Comparison of ENCODE assay signal across 16 cellular contexts in genomic region chr9:76962732-76963131, GRCh38. TPM values are rescaled to one million over a fixed set of nuclear protein-coding genes. Genes with fewer than 3 reads are reported as not detected.
DNase-seq lines count a peak whose midpoint lies in the region; TF ChIP-seq lines count a peak whose summit lies in the region.
"Had no signal": no experiment of that assay in that cellular context is flagged by ENCODE, and none has a peak within 500 bp of the region (broad histone marks: within the 10 kb centered on the region; RNA-seq: fewer than 3 reads in every experiment).

No MANE protein-coding gene starts in this region.

- no peak overlapping the region for H3K18ac ChIP-seq in mesenchymal stem cell (ENCODE audit: low read depth in 1 of 2, low read length in 2 of 2)

- H3K4me1 Mint-ChIP-seq in endodermal cell: no peaks in the 10 kb centered on the region
- H3K4me1 Mint-ChIP-seq: CD4-positive, CD25-positive, alpha-beta regulatory T cell had no signal

- WGBS in endodermal cell (ENCODE audit: insufficient coverage in 1 of 2, insufficient read length in 1 of 2), 2 experiments: 100% methylated on average over 1 of the region's 1 CpG; no CpG with 5 or more reads in 1 of the 2 experiments
- no CpG with 5 or more reads among the region's 1 CpG for WGBS in mesenchymal stem cell

- H2AFZ ChIP-seq in mesenchymal stem cell (ENCODE audit: low read depth, low read length): no peak overlapping the region

- no peaks in the 10 kb centered on the region for H3K27me3 ChIP-seq in H7 (ENCODE audit: control insufficient read depth, insufficient read depth, low read length)
- H3K27me3 ChIP-seq in endodermal cell (ENCODE audit: control insufficient read depth, insufficient read depth, low read length, poor library complexity, severe bottlenecking): no peaks in the 10 kb centered on the region
- H3K27me3 ChIP-seq in mesenchymal stem cell (ENCODE audit: control insufficient read depth in 1 of 2, insufficient read depth in 1 of 2, low read length in 2 of 2): peaks cover 0 to 1% of the 10 kb centered on the region in 2 experiments
- H3K27me3 ChIP-seq: BLaER1 treated with 17β-estradiol and CSF1 and Interleukin-3, amounts not matched to agents 10 nM and 100 nM had no signal

- no peaks in the 10 kb centered on the region for H3K9me3 Mint-ChIP-seq in endodermal cell

- no peak overlapping the region for H3K4me3 ChIP-seq in H7 (ENCODE audit: insufficient read depth, low read depth, low read length)
- no peak overlapping the region for H3K4me3 ChIP-seq in endodermal cell (ENCODE audit: low read length)
- H3K4me3 ChIP-seq in mesenchymal stem cell (ENCODE audit: insufficient read depth in 1 of 2, low read depth in 1 of 2, low read length in 2 of 2): no peak overlapping the region
- H3K4me3 ChIP-seq: BLaER1 treated with 17β-estradiol and CSF1 and Interleukin-3, amounts not matched to agents 10 nM and 100 nM had no signal

- no peak overlapping the region for H3K27ac Mint-ChIP-seq in endodermal cell
- H3K27ac Mint-ChIP-seq: CD4-positive, CD25-positive, alpha-beta regulatory T cell had no signal

- H3K9ac ChIP-seq in endodermal cell (ENCODE audit: extremely low read depth, low read length, poor library complexity, severe bottlenecking): no peak overlapping the region
- no peak overlapping the region for H3K9ac ChIP-seq in mesenchymal stem cell (ENCODE audit: low read length)
- H3K9ac ChIP-seq: BLaER1 treated with 17β-estradiol and CSF1 and Interleukin-3, amounts not matched to agents 10 nM and 100 nM had no signal

- H2BK120ac ChIP-seq in mesenchymal stem cell (ENCODE audit: low read depth, low read length): no peak overlapping the region

- no peaks in the 10 kb centered on the region for H3K27me3 Mint-ChIP-seq in endodermal cell (ENCODE audit: insufficient read depth)
- H3K27me3 Mint-ChIP-seq: CD4-positive, CD25-positive, alpha-beta regulatory T cell had no signal

- no peak overlapping the region for H3K23ac ChIP-seq in mesenchymal stem cell (ENCODE audit: low read length in 2 of 2)

- H3K36me3 ChIP-seq in H7 (replicated peaks; ENCODE audit: control insufficient read depth, insufficient read depth, low read length) (no peaks in the 10 kb centered on the region), endodermal cell (ENCODE audit: control insufficient read depth, insufficient read depth, low read length) (no peaks in the 10 kb centered on the region), mesenchymal stem cell (ENCODE audit: control insufficient read depth in 1 of 2, insufficient read depth in 2 of 2, low read depth in 1 of 2, low read length in 2 of 2) (no peaks in the 10 kb centered on the region)
- H3K36me3 ChIP-seq: BLaER1 treated with 17β-estradiol and CSF1 and Interleukin-3, amounts not matched to agents 10 nM and 100 nM had no signal

- no peaks in the 10 kb centered on the region for H3K9me3 ChIP-seq in endodermal cell (ENCODE audit: control insufficient read depth, low read length)
- no peaks in the 10 kb centered on the region for H3K9me3 ChIP-seq in mesenchymal stem cell (ENCODE audit: control insufficient read depth, low read length)
- H3K9me3 ChIP-seq: BLaER1 treated with 17β-estradiol and CSF1 and Interleukin-3, amounts not matched to agents 10 nM and 100 nM had no signal

- H3K4me1 ChIP-seq in endodermal cell (ENCODE audit: control insufficient read depth, insufficient read depth, low read length) (no peaks in the 10 kb centered on the region), mesenchymal stem cell (ENCODE audit: control insufficient read depth, insufficient read depth, low read depth, low read length) (peaks cover 5% of the 10 kb centered on the region)

- H3K4ac ChIP-seq in mesenchymal stem cell (ENCODE audit: low read depth in 1 of 2, low read length in 2 of 2): no peak overlapping the region

- no peak overlapping the region for H3K4me2 ChIP-seq in mesenchymal stem cell (ENCODE audit: low read length, poor library complexity, severe bottlenecking)

- no peak overlapping the region for H4K8ac ChIP-seq in mesenchymal stem cell (ENCODE audit: low read length)

- H3K36me3 Mint-ChIP-seq in endodermal cell (ENCODE audit: low read depth): no peaks in the 10 kb centered on the region
- H3K36me3 Mint-ChIP-seq: CD4-positive, CD25-positive, alpha-beta regulatory T cell had no signal

- H3K27ac ChIP-seq in endodermal cell (ENCODE audit: low read depth, low read length) (no peak overlapping the region), mesenchymal stem cell (ENCODE audit: low read length, poor library complexity, severe bottlenecking) (peak overlapping the region; percentile 9)
- H3K27ac ChIP-seq: BLaER1 treated with 17β-estradiol and CSF1 and Interleukin-3, amounts not matched to agents 10 nM and 100 nM had no signal

- DNase-seq in NCI-H510A treated with DMSO at 0.1 percent for 48 hours (lab: John Stamatoyannopoulos, UW) (peak; percentile 45), NCI-H510A (lab: John Stamatoyannopoulos, UW) (no peak), H7 (peak; percentile 35), endodermal cell (peak; percentile 47), mesenchymal stem cell (no peak), NCI-H2196 (lab: John Stamatoyannopoulos, UW; ENCODE audit: unreplicated experiment) (no peak), NCI-H146 (lab: John Stamatoyannopoulos, UW) (no peak)
- no peak for DNase-seq in activated naive CD4-positive, alpha-beta T cell (lab: John Stamatoyannopoulos, UW)
- DNase-seq: ACHN; CD4-positive, CD25-positive, alpha-beta regulatory T cell; DMS53; GDM1; IMR-90 had no signal

- no peak overlapping the region for H2BK15ac ChIP-seq in mesenchymal stem cell (ENCODE audit: low read depth, poor library complexity, severe bottlenecking)

- TF ChIP-seq CTCF in endodermal cell (conservative IDR thresholded peaks at IDR 0.05): no peak

- no peak overlapping the region for H3K4me3 Mint-ChIP-seq in endodermal cell
- H3K4me3 Mint-ChIP-seq: CD4-positive, CD25-positive, alpha-beta regulatory T cell had no signal

- no peaks in the 10 kb centered on the region for H3K79me1 ChIP-seq in mesenchymal stem cell (replicated peaks; ENCODE audit: low read length, poor library complexity, severe bottlenecking)

- no peak overlapping the region for H4K91ac ChIP-seq in mesenchymal stem cell (ENCODE audit: low read length)

- H2BK12ac ChIP-seq in mesenchymal stem cell (ENCODE audit: low read length in 2 of 2): no peak overlapping the region

- H3K14ac ChIP-seq in mesenchymal stem cell (ENCODE audit: low read length in 2 of 2): no peak overlapping the region

- H2AK5ac ChIP-seq in mesenchymal stem cell (ENCODE audit: low read length, severe bottlenecking): no peak overlapping the region

- H2BK5ac ChIP-seq in mesenchymal stem cell (ENCODE audit: low read depth, low read length, poor library complexity, severe bottlenecking): no peak overlapping the region

RNA-seq across cellular contexts. Expression of gene FOXB2, which starts 56.7 kb away (rescaled TPM):
- 0.90 TPM in 1 of 2 replicates, not detected in the other for total RNA-seq in H7 (2014; rRNA removed; shearing (Covaris generic))
- not detected for total RNA-seq in endodermal cell
- not detected for polyA plus RNA-seq in endodermal cell (2013, experiment 1 of 2)
- not detected for polyA plus RNA-seq in endodermal cell (2013, experiment 2 of 2)
- polyA plus RNA-seq in mesenchymal stem cell (2013, experiment 1 of 2): not detected
- not detected for polyA plus RNA-seq in mesenchymal stem cell (2013, experiment 2 of 2)
- total RNA-seq: A172; CD4-positive, CD25-positive, alpha-beta regulatory T cell; HT-29; IMR-90 had no signal
- polyA plus RNA-seq: CD4-positive, CD25-positive, alpha-beta regulatory T cell; IMR-90 had no signal

RNA-seq across cellular contexts. Expression of gene PRUNE2, which starts 56.8 kb away (rescaled TPM):
- 1.7 and 3.3 TPM in 2 replicates for total RNA-seq in H7 (2014; rRNA removed; shearing (Covaris generic))
- total RNA-seq in endodermal cell: 1 to 10 TPM; 4.1 to 6.8 TPM
- polyA plus RNA-seq in endodermal cell (2013, experiment 1 of 2): 9.0 TPM
- 6.9 TPM for polyA plus RNA-seq in endodermal cell (2013, experiment 2 of 2)
- 0.72 TPM for polyA plus RNA-seq in mesenchymal stem cell (2013, experiment 1 of 2)
- 0.73 TPM for polyA plus RNA-seq in mesenchymal stem cell (2013, experiment 2 of 2)
- total RNA-seq: CD4-positive, CD25-positive, alpha-beta regulatory T cell; HT-29 had no signal

Comparison
In these comparisons a context has a peak if more than half of its experiments do, and no peak if none do; other contexts are left out.
1. DNase-seq: peak in NCI-H510A treated with DMSO at 0.1 percent for 48 hours (single experiment), H7 (single experiment) and endodermal cell (single experiment); none in NCI-H510A (single experiment), mesenchymal stem cell (single experiment), NCI-H2196 (single experiment), NCI-H146 (single experiment) and activated naive CD4-positive, alpha-beta T cell (0 of 4).